In the genomic region with DNA sequence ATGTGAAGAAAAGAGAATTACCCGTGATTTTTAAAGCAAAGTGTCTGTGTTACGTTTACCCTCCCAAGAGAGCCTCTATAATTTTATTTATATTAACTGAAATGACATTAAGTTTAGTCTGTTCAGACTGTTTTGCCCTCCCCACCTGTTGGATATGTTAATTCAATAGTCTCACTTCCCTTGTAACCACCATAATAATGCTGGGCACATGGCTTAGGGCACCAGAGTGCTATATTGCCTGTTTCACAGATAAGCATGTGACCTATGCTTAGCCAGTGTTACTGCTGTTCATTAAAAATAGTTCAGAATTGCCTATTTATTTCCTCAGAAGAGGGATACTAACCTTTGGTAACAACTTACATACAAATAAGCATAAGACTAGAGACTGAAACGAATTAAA, we compare ENCODE assay signal across 29 cellular contexts.
"Had no signal": no experiment of that assay in that cellular context is flagged by ENCODE, and none has a peak within 500 bp of the region (broad histone marks: within the 10 kb centered on the region; RNA-seq: fewer than 3 reads in every experiment).

No MANE protein-coding gene starts in this region.

- H3K9me3 Mint-ChIP-seq: immature natural killer cell; nephron; neural crest cell; stimulated activated naive B cell treated with anti-CD40 and anti-IgM and Interleukin-4, amounts not matched to agents 10 μg/mL and 1 μg/mL and 100 μg/mL, for 72 hours had no signal

- H3K4me1 Mint-ChIP-seq: immature natural killer cell; naive thymus-derived CD8-positive, alpha-beta T cell; nephron; neural crest cell; stimulated activated naive B cell treated with anti-CD40 and anti-IgM and Interleukin-4, amounts not matched to agents 10 μg/mL and 1 μg/mL and 100 μg/mL, for 72 hours had no signal

- H3K9me3 ChIP-seq: left lung, lower lobe of right lung, pancreas, prostate gland, stomach, testis, thyroid gland, upper lobe of right lung had no signal

- H3K27ac Mint-ChIP-seq: immature natural killer cell; naive thymus-derived CD8-positive, alpha-beta T cell; nephron; stimulated activated naive B cell treated with anti-CD40 and anti-IgM and Interleukin-4, amounts not matched to agents 10 μg/mL and 1 μg/mL and 100 μg/mL, for 72 hours had no signal

- H3K4me3 ChIP-seq: left lung, lower lobe of right lung, pancreas, prostate gland, skin epidermis, stomach, testis, thyroid gland, upper lobe of right lung had no signal

- DNase-seq: immature natural killer cell; kidney; left colon; left lung; lower lobe of right lung; mammary epithelial cell; mesenchymal stem cell; naive thymus-derived CD8-positive, alpha-beta T cell; nucleus accumbens; pancreas; posterior cingulate gyrus; retina; right cardiac atrium; stimulated activated CD4-positive, alpha-beta T cell treated with anti-CD3 and anti-CD28 coated beads, Interleukin-12 subunit alpha, Interleukin-12 subunit beta, amount 100 ng/mL, for 4 hours; stimulated activated CD4-positive, alpha-beta T cell treated with anti-CD3 and anti-CD28 coated beads, Interleukin-15, amount 100 ng/mL, for 24 hours; stimulated activated CD4-positive, alpha-beta T cell treated with anti-CD3 and anti-CD28 coated beads, Interleukin-2, amount 100 ng/mL, for 24 hours; stimulated activated CD4-positive, alpha-beta T cell treated with anti-CD3 and anti-CD28 coated beads, Interleukin-4, amount 100 ng/mL, for 1 hour; stimulated activated naive B cell treated with anti-CD40 and anti-IgM and Interleukin-4, amounts not matched to agents 10 μg/mL and 1 μg/mL and 100 μg/mL, for 72 hours; stimulated activated naive CD8-positive, alpha-beta T cell treated with anti-CD3 and anti-CD28 coated beads, Interleukin-15, Interleukin-2, amounts not matched to agents 100 U/mL and 50 U/mL, for 24 hours; stomach; testis; thyroid gland; trophoblast cell; upper lobe of right lung had no signal

- H3K4me3 Mint-ChIP-seq: immature natural killer cell; naive thymus-derived CD8-positive, alpha-beta T cell; nephron; neural crest cell; stimulated activated naive B cell treated with anti-CD40 and anti-IgM and Interleukin-4, amounts not matched to agents 10 μg/mL and 1 μg/mL and 100 μg/mL, for 72 hours had no signal

- H3K27me3 Mint-ChIP-seq: naive thymus-derived CD8-positive, alpha-beta T cell; stimulated activated naive B cell treated with anti-CD40 and anti-IgM and Interleukin-4, amounts not matched to agents 10 μg/mL and 1 μg/mL and 100 μg/mL, for 72 hours had no signal

- H3K4me1 ChIP-seq: left lung, lower lobe of right lung, pancreas, prostate gland, stomach, testis, thyroid gland, upper lobe of right lung had no signal

- ATAC-seq: left colon; left lung; lower lobe of right lung; naive thymus-derived CD8-positive, alpha-beta T cell; pancreas; right cardiac atrium; sciatic nerve; stimulated activated naive B cell treated with anti-CD40 and anti-IgM and Interleukin-4, amounts not matched to agents 10 μg/mL and 1 μg/mL and 100 μg/mL, for 72 hours; stimulated activated naive CD8-positive, alpha-beta T cell treated with anti-CD3 and anti-CD28 coated beads, Interleukin-15, Interleukin-2, amounts not matched to agents 100 U/mL and 50 U/mL, for 24 hours; upper lobe of right lung had no signal

- H3K27me3 ChIP-seq: left lung, pancreas, stomach, testis, thyroid gland, upper lobe of right lung had no signal

- H3K27ac ChIP-seq: left lung, lower lobe of right lung, pancreas, prostate gland, skin epidermis, testis, thyroid gland, upper lobe of right lung had no signal

- H3K36me3 ChIP-seq: left lung, lower lobe of right lung, pancreas, prostate gland, stomach, thyroid gland, upper lobe of right lung had no signal

- H3K36me3 Mint-ChIP-seq: immature natural killer cell; naive thymus-derived CD8-positive, alpha-beta T cell; stimulated activated naive B cell treated with anti-CD40 and anti-IgM and Interleukin-4, amounts not matched to agents 10 μg/mL and 1 μg/mL and 100 μg/mL, for 72 hours had no signal
